In the genomic region with DNA sequence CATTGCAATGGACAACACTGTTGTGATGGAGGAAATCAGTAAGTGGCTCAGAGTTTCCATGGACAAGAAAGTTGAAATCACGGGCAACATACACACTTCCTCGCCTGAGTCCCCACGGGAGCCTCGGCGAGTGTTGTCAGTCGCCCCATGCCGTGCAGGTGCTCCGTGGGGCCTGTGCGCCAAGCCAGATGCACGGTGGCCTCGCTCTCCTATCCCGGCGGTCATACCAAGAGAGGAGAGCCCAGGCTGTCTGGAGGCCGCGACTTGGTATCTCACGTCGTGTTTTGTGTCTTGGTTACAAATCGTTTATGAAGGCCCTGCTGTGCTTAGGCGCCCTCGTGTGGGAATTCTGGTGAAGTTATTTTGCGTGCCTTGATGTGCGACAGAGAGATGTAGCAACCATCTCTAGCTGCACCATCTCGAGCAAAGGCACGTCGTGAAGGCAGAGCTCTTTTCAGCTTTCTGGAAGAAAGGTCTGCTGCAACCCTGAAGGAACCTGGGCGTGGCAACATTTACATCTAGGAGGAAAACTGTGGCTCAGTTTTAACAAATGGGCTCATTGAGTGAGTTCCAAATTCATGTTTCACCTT, we compare ENCODE assay signal across 8 cellular contexts. TPM values are rescaled to one million over a fixed set of nuclear protein-coding genes. Genes with fewer than 3 reads are reported as not detected.
DNase-seq lines count a peak whose midpoint lies in the region; ATAC-seq and TF ChIP-seq lines count a peak whose summit lies in the region.

No MANE protein-coding gene starts in this region.

- no peak overlapping the region for H3K27ac Mint-ChIP-seq in activated CD4-positive, alpha-beta T cell treated with anti-CD3 and anti-CD28 coated beads, Interleukin-2, amount 10 ng/mL, durations not matched to agents 7 days and 5 days

- H3K4me2 ChIP-seq in fibroblast of lung (ENCODE audit: extremely low read depth, insufficient read depth, low read length) (no peak overlapping the region), neural cell (ENCODE audit: low read length) (no peak overlapping the region)

- ATAC-seq in GM21423 (IDR thresholded peaks at IDR 0.05; ENCODE audit: unreplicated experiment), result no peak

- no peaks in the 10 kb centered on the region for H3K9me2 ChIP-seq in neural cell (ENCODE audit: insufficient read depth, low read length)

- H3K36me3 ChIP-seq in fibroblast of lung (ENCODE audit: control insufficient read depth, insufficient read depth, low read length) (peaks cover 27% of the 10 kb centered on the region), neural cell (ENCODE audit: insufficient read depth, low read length) (no peaks in the 10 kb centered on the region)

- peak; percentile 72 for TF ChIP-seq RAD21 in neural cell (conservative IDR thresholded peaks at IDR 0.05)

- POLR2A ChIA-PET in activated CD4-positive, alpha-beta T cell treated with anti-CD3 and anti-CD28 coated beads, Interleukin-2, amount 10 ng/mL, durations not matched to agents 7 days and 5 days (lab: Charles Lee), result interaction anchor here (0.5 kb wide), 1 partner anchor 510 kb away, joined by 3 read pairs; a partner anchor contains a TSS

- H4K20me1 ChIP-seq in fibroblast of lung (ENCODE audit: control insufficient read depth, extremely low read depth, insufficient read depth, low read length) (no peaks in the 10 kb centered on the region), neural cell (ENCODE audit: insufficient read depth) (no peaks in the 10 kb centered on the region)

- peak; percentile 74 to 79 for TF ChIP-seq CTCF in fibroblast of lung (conservative IDR thresholded peaks at IDR 0.05 in 1 of 2, IDR thresholded peaks at IDR 0.05 in 1 of 2; ENCODE audit: low read depth in 1 of 2, low read length in 2 of 2)
- peak; percentile 72 for TF ChIP-seq CTCF in neural cell (IDR thresholded peaks at IDR 0.05; ENCODE audit: poor library complexity, severe bottlenecking)

- H3K9me3 ChIP-seq in fibroblast of lung (ENCODE audit: control insufficient read depth, insufficient read depth, low read depth, low read length), result no peaks in the 10 kb centered on the region
- H3K9me3 ChIP-seq in neural cell (ENCODE audit: low read length), result no peaks in the 10 kb centered on the region

- H3K27ac ChIP-seq in fibroblast of lung (ENCODE audit: insufficient read depth, low read length) (no peak overlapping the region), neural cell (ENCODE audit: low read length) (no peak overlapping the region)

- H2AFZ ChIP-seq in fibroblast of lung (ENCODE audit: low read length) (no peak overlapping the region), neural cell (ENCODE audit: low read depth, low read length) (no peak overlapping the region)

- H3K4me1 Mint-ChIP-seq in activated CD4-positive, alpha-beta T cell treated with anti-CD3 and anti-CD28 coated beads, Interleukin-2, amount 10 ng/mL, durations not matched to agents 7 days and 5 days, result no peaks in the 10 kb centered on the region

- H3K4me3 ChIP-seq in fibroblast of lung (replicated peaks in 1 of 4; ENCODE audit: control extremely low read depth in 1 of 4, insufficient read depth in 1 of 4, low read depth in 3 of 4, low read length in 4 of 4) (no peak overlapping the region), neural cell (ENCODE audit: low read length) (no peak overlapping the region)

- H3K79me2 ChIP-seq in fibroblast of lung (ENCODE audit: control insufficient read depth, insufficient read depth, low read length) (no peaks in the 10 kb centered on the region), neural cell (replicated peaks; ENCODE audit: insufficient read depth, low read length) (no peaks in the 10 kb centered on the region)

- no peak overlapping the region for H3K9ac ChIP-seq in fibroblast of lung (ENCODE audit: insufficient read depth, low read length)
- no peak overlapping the region for H3K9ac ChIP-seq in neural cell (ENCODE audit: low read length)

- H3K36me3 Mint-ChIP-seq in activated CD4-positive, alpha-beta T cell treated with anti-CD3 and anti-CD28 coated beads, Interleukin-2, amount 10 ng/mL, durations not matched to agents 7 days and 5 days (ENCODE audit: low read depth), result peaks cover 30% of the 10 kb centered on the region

- no peak overlapping the region for H3K4me3 Mint-ChIP-seq in activated CD4-positive, alpha-beta T cell treated with anti-CD3 and anti-CD28 coated beads, Interleukin-2, amount 10 ng/mL, durations not matched to agents 7 days and 5 days

- H3K27me3 ChIP-seq in fibroblast of lung (ENCODE audit: control insufficient read depth, insufficient read depth, low read length) (no peaks in the 10 kb centered on the region), neural cell (ENCODE audit: insufficient read depth, low read depth, low read length) (no peaks in the 10 kb centered on the region)

- CTCF ChIA-PET in activated CD4-positive, alpha-beta T cell treated with anti-CD3 and anti-CD28 coated beads, Interleukin-2, amount 10 ng/mL, durations not matched to agents 7 days and 5 days (lab: Charles Lee), result interaction anchor here (1.0 to 2.6 kb wide), 8 partner anchors 8 to 70 kb away, joined by 3 to 7 read pairs (median 4); a partner anchor contains a TSS

- DNase-seq in NCI-H524 (lab: John Stamatoyannopoulos, UW) (peak; percentile 30 to 60), NCI-H524 treated with DMSO at 0.1 percent for 48 hours (lab: John Stamatoyannopoulos, UW) (no peak), NCI-H1694 (lab: John Stamatoyannopoulos, UW) (peak; percentile 72), fibroblast of lung (ENCODE audit: low read depth in 2 of 2) (peak; percentile 65 to 82), GF-D8 (lab: John Stamatoyannopoulos, UW) (no peak)
- peak; percentile 61 for DNase-seq in activated CD4-positive, alpha-beta T cell treated with anti-CD3 and anti-CD28 coated beads, Interleukin-2, amount 10 ng/mL, durations not matched to agents 7 days and 5 days

- no peaks in the 10 kb centered on the region for H3F3A ChIP-seq in neural cell (ENCODE audit: insufficient read depth, low read length, poor library complexity, severe bottlenecking)

- no peaks in the 10 kb centered on the region for H3K27me3 Mint-ChIP-seq in activated CD4-positive, alpha-beta T cell treated with anti-CD3 and anti-CD28 coated beads, Interleukin-2, amount 10 ng/mL, durations not matched to agents 7 days and 5 days

- no peaks in the 10 kb centered on the region for H3K9me3 Mint-ChIP-seq in activated CD4-positive, alpha-beta T cell treated with anti-CD3 and anti-CD28 coated beads, Interleukin-2, amount 10 ng/mL, durations not matched to agents 7 days and 5 days

- no peaks in the 10 kb centered on the region for H3K4me1 ChIP-seq in fibroblast of lung (ENCODE audit: control insufficient read depth, extremely low read depth, insufficient read depth, low read length)

- no peak for TF ChIP-seq EP300 in neural cell (conservative IDR thresholded peaks at IDR 0.05; ENCODE audit: poor library complexity, severe bottlenecking)

TF ChIP-seq in neural cell, 6 proteins besides CTCF, POLR2A, EP300 and RAD21 (continues in another document):
- peak; percentile 77 for TF ChIP-seq SMC3 (conservative IDR thresholded peaks at IDR 0.05; ENCODE audit: poor library complexity)

RNA-seq across cellular contexts. Expression of a gene that starts 21.8 kb away (rescaled TPM):
- 10 to 100 TPM; 75.0 to 88.3 TPM for total RNA-seq in activated CD4-positive, alpha-beta T cell treated with anti-CD3 and anti-CD28 coated beads, Interleukin-2, amount 10 ng/mL, durations not matched to agents 7 days and 5 days
- total RNA-seq in fibroblast of lung, result 30.0 and 45.1 TPM in 2 replicates
- polyA plus RNA-seq in fibroblast of lung (76.2 and 95.6 TPM in 2 replicates), neural cell (128 and 140 TPM in 2 replicates)
- 58.8 and 74.8 TPM in 2 replicates for polyA plus RNA-seq in fibroblast of lung (2012)
- polyA minus RNA-seq in fibroblast of lung (ENCODE audit: low replicate concordance) (78.7 and 129 TPM in 2 replicates), neural cell (58.2 and 74.4 TPM in 2 replicates)

RNA-seq across cellular contexts. Expression of a gene that starts 22.3 kb away (rescaled TPM):
- total RNA-seq in activated CD4-positive, alpha-beta T cell treated with anti-CD3 and anti-CD28 coated beads, Interleukin-2, amount 10 ng/mL, durations not matched to agents 7 days and 5 days, result 10 to 100 TPM; 35.4 to 37.0 TPM
- 40.6 and 47.7 TPM in 2 replicates for total RNA-seq in fibroblast of lung
- polyA plus RNA-seq in fibroblast of lung (19.3 and 27.7 TPM in 2 replicates), neural cell (30.8 and 33.0 TPM in 2 replicates)
- polyA plus RNA-seq in fibroblast of lung (2012), result 40.2 and 56.7 TPM in 2 replicates
- polyA minus RNA-seq in fibroblast of lung (ENCODE audit: low replicate concordance) (77.1 and 106 TPM in 2 replicates), neural cell (26.9 and 34.1 TPM in 2 replicates)

RNA-seq across cellular contexts. Expression of a gene that starts 27.4 kb away (rescaled TPM):
- total RNA-seq in activated CD4-positive, alpha-beta T cell treated with anti-CD3 and anti-CD28 coated beads, Interleukin-2, amount 10 ng/mL, durations not matched to agents 7 days and 5 days, result 10 to 100 TPM; 79.7 to 87.0 TPM
- total RNA-seq in fibroblast of lung, result 15.2 and 25.3 TPM in 2 replicates
- 19.0 and 48.3 TPM in 2 replicates for polyA plus RNA-seq in fibroblast of lung
- polyA plus RNA-seq in fibroblast of lung (2012), result 25.1 and 68.7 TPM in 2 replicates
- 14.9 and 77.8 TPM in 2 replicates for polyA minus RNA-seq in fibroblast of lung (ENCODE audit: low replicate concordance)
- polyA plus RNA-seq in neural cell, result 33.5 and 42.2 TPM in 2 replicates
- polyA minus RNA-seq in neural cell, result 10.2 and 10.4 TPM in 2 replicates

RNA-seq across cellular contexts. Expression of a gene that starts 42.6 kb away (rescaled TPM):
- total RNA-seq in activated CD4-positive, alpha-beta T cell treated with anti-CD3 and anti-CD28 coated beads, Interleukin-2, amount 10 ng/mL, durations not matched to agents 7 days and 5 days, result 10 to 100 TPM; 39.9 to 45.4 TPM
- total RNA-seq in fibroblast of lung, result 27.4 and 30.0 TPM in 2 replicates
- polyA plus RNA-seq in fibroblast of lung (15.3 and 17.4 TPM in 2 replicates), neural cell (22.8 and 33.9 TPM in 2 replicates)
- polyA plus RNA-seq in fibroblast of lung (2012), result 19.5 and 20.9 TPM in 2 replicates
- polyA minus RNA-seq in fibroblast of lung (ENCODE audit: low replicate concordance) (14.5 and 25.1 TPM in 2 replicates), neural cell (21.6 and 29.5 TPM in 2 replicates)

Comparison
In these comparisons a context has a peak if more than half of its experiments do, and no peak if none do; other contexts are left out.
1. DNase-seq: peak in NCI-H524 (2 of 2), NCI-H1694 (single experiment), activated CD4-positive, alpha-beta T cell treated with anti-CD3 and anti-CD28 coated beads, Interleukin-2, amount 10 ng/mL, durations not matched to agents 7 days and 5 days (single experiment) and fibroblast of lung (2 of 2); none in NCI-H524 treated with DMSO at 0.1 percent for 48 hours (single experiment) and GF-D8 (single experiment).